Comparison of ENCODE assay signal across 7 cellular contexts in the genomic region with DNA sequence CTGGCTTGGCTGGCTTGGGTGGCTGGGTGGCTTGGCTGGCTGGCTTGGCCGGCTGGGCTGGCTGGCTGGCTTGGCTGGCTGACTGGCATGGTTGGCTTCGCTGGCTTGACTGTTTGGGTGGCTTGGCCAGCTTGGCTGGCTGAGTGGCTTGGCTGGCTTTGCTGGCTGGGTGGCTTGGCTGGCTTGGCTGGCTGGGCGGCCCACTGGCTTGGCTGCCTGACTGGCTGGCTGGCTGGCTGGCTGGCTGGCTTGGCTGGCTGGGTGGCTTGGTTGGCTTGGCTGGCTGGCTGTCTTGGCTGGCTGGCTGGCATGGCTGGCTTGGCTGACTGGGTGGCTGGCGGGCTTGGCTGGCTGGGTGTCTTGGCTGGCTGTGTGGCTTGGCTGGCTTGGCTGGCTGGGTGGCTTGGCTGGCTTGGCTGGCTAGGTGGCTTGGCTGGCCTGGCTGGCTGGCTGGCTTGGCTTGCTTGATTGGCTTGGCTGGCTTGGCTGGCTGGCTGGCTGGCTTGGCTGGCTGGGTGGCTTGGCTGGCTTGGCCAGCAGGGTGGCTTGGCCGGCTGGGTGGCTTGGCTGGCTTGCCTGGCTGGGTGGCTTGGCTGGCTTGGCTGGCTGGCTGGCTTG.
A peak's percentile ranks its signal among the peaks of the same experiment; 100 is the strongest.
DNase-seq lines count a peak whose midpoint lies in the region; ATAC-seq, FAIRE-seq and TF ChIP-seq lines count a peak whose summit lies in the region.
"Not testable (repeated sequence)": the region's sequence is repeated elsewhere in the genome, so short reads cannot be mapped to it uniquely, and the experiment has no call there.

No MANE protein-coding gene starts in this region.

- CTCF ChIA-PET in activated CD8-positive, alpha-beta T cell treated with anti-CD3 and anti-CD28 coated beads, Interleukin-2, amount 10 ng/mL, durations not matched to agents 7 days and 5 days (lab: Charles Lee); activated naive CD4-positive, alpha-beta T cell treated with anti-CD3 and anti-CD28 coated beads, Interleukin-2, amount 10 ng/mL, durations not matched to agents 7 days and 5 days (lab: Charles Lee): not testable (repeated sequence)

- not testable (repeated sequence) for ATAC-seq in activated CD8-positive, alpha-beta T cell treated with anti-CD3 and anti-CD28 coated beads, Interleukin-2, amount 10 ng/mL, durations not matched to agents 7 days and 5 days; left colon
- ATAC-seq in omental fat pad (ENCODE audit: low FRiP score) = peak; percentile 48
- peak in 1 of 2 donors; percentile 39 for ATAC-seq in stimulated activated naive B cell treated with anti-CD40 and anti-IgM and Interleukin-4, amounts not matched to agents 10 μg/mL and 1 μg/mL and 100 μg/mL, for 72 hours (replicated peaks)

- H3K27me3 Mint-ChIP-seq in activated CD8-positive, alpha-beta T cell treated with anti-CD3 and anti-CD28 coated beads, Interleukin-2, amount 10 ng/mL, durations not matched to agents 7 days and 5 days (ENCODE audit: low read depth); activated naive CD4-positive, alpha-beta T cell treated with anti-CD3 and anti-CD28 coated beads, Interleukin-2, amount 10 ng/mL, durations not matched to agents 7 days and 5 days; stimulated activated naive B cell treated with anti-CD40 and anti-IgM and Interleukin-4, amounts not matched to agents 10 μg/mL and 1 μg/mL and 100 μg/mL, for 72 hours: not testable (repeated sequence)

- H3K4me1 Mint-ChIP-seq in activated CD8-positive, alpha-beta T cell treated with anti-CD3 and anti-CD28 coated beads, Interleukin-2, amount 10 ng/mL, durations not matched to agents 7 days and 5 days (ENCODE audit: low read depth); activated naive CD4-positive, alpha-beta T cell treated with anti-CD3 and anti-CD28 coated beads, Interleukin-2, amount 10 ng/mL, durations not matched to agents 7 days and 5 days; stimulated activated naive B cell treated with anti-CD40 and anti-IgM and Interleukin-4, amounts not matched to agents 10 μg/mL and 1 μg/mL and 100 μg/mL, for 72 hours: not testable (repeated sequence)

- FAIRE-seq in endometrium (lab: Jason Lieb, UNC) = peak; percentile 12

- H3K36me3 Mint-ChIP-seq in activated CD8-positive, alpha-beta T cell treated with anti-CD3 and anti-CD28 coated beads, Interleukin-2, amount 10 ng/mL, durations not matched to agents 7 days and 5 days (ENCODE audit: low read depth); activated naive CD4-positive, alpha-beta T cell treated with anti-CD3 and anti-CD28 coated beads, Interleukin-2, amount 10 ng/mL, durations not matched to agents 7 days and 5 days; stimulated activated naive B cell treated with anti-CD40 and anti-IgM and Interleukin-4, amounts not matched to agents 10 μg/mL and 1 μg/mL and 100 μg/mL, for 72 hours: not testable (repeated sequence)

- not testable (repeated sequence) for H3K27ac Mint-ChIP-seq in activated CD8-positive, alpha-beta T cell treated with anti-CD3 and anti-CD28 coated beads, Interleukin-2, amount 10 ng/mL, durations not matched to agents 7 days and 5 days; activated naive CD4-positive, alpha-beta T cell treated with anti-CD3 and anti-CD28 coated beads, Interleukin-2, amount 10 ng/mL, durations not matched to agents 7 days and 5 days; stimulated activated naive B cell treated with anti-CD40 and anti-IgM and Interleukin-4, amounts not matched to agents 10 μg/mL and 1 μg/mL and 100 μg/mL, for 72 hours

- not testable (repeated sequence) for H3K4me3 Mint-ChIP-seq in activated CD8-positive, alpha-beta T cell treated with anti-CD3 and anti-CD28 coated beads, Interleukin-2, amount 10 ng/mL, durations not matched to agents 7 days and 5 days; activated naive CD4-positive, alpha-beta T cell treated with anti-CD3 and anti-CD28 coated beads, Interleukin-2, amount 10 ng/mL, durations not matched to agents 7 days and 5 days; stimulated activated naive B cell treated with anti-CD40 and anti-IgM and Interleukin-4, amounts not matched to agents 10 μg/mL and 1 μg/mL and 100 μg/mL, for 72 hours

- POLR2A ChIA-PET in activated CD8-positive, alpha-beta T cell treated with anti-CD3 and anti-CD28 coated beads, Interleukin-2, amount 10 ng/mL, durations not matched to agents 7 days and 5 days (lab: Charles Lee) = not testable (repeated sequence)

- H3K9me3 Mint-ChIP-seq in activated CD8-positive, alpha-beta T cell treated with anti-CD3 and anti-CD28 coated beads, Interleukin-2, amount 10 ng/mL, durations not matched to agents 7 days and 5 days (ENCODE audit: insufficient read depth); activated naive CD4-positive, alpha-beta T cell treated with anti-CD3 and anti-CD28 coated beads, Interleukin-2, amount 10 ng/mL, durations not matched to agents 7 days and 5 days; stimulated activated naive B cell treated with anti-CD40 and anti-IgM and Interleukin-4, amounts not matched to agents 10 μg/mL and 1 μg/mL and 100 μg/mL, for 72 hours: not testable (repeated sequence)

- intact Hi-C loops in left colon (cut with DNase I, micrococcal nuclease) = not testable (repeated sequence)

- peak in 3 of 5 donors; percentile 12 to 67 (median 50) for DNase-seq in T-helper 1 cell
- peak; percentile 26 for DNase-seq in activated CD8-positive, alpha-beta T cell treated with anti-CD3 and anti-CD28 coated beads, Interleukin-2, amount 10 ng/mL, durations not matched to agents 7 days and 5 days
- DNase-seq in activated naive CD4-positive, alpha-beta T cell treated with anti-CD3 and anti-CD28 coated beads, Interleukin-2, amount 10 ng/mL, durations not matched to agents 7 days and 5 days = peak; percentile 37
- DNase-seq in left colon = peak; percentile 23 to 59
- peak; percentile 22 for DNase-seq in omental fat pad (ENCODE audit: low spot score)
- DNase-seq in stimulated activated naive B cell treated with anti-CD40 and anti-IgM and Interleukin-4, amounts not matched to agents 10 μg/mL and 1 μg/mL and 100 μg/mL, for 72 hours = peak; percentile 54

- TF ChIP-seq CTCF in omental fat pad (IDR thresholded peaks at IDR 0.05) = not testable (repeated sequence)
